In the genomic region with DNA sequence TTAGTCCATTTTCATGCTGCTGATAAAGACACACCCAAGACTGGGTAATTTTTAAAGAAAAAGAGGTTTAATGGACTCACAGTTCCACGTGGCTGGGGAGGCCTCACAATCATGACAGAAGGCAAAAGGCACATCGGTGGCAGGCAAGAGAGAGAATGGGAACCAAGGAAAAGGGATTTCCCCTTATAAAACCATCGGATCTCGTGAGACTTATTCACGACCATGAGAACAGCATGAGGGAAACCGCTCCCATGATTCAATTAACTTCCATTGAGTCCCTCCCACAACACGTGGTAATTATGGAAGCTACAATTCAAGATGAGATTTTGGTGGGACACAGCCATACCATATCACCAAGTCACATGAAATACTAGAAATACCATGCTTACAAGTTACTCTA, we compare ENCODE assay signal across 5 cellular contexts.
DNase-seq lines count a peak whose midpoint lies in the region; TF ChIP-seq lines count a peak whose summit lies in the region.
"Not testable (repeated sequence)": the region's sequence is repeated elsewhere in the genome, so short reads cannot be mapped to it uniquely, and the experiment has no call there.

No MANE protein-coding gene starts in this region.

- DNase-seq in NCI-H82 treated with DMSO at 0.1 percent for 48 hours (lab: John Stamatoyannopoulos, UW; ENCODE audit: unreplicated experiment): peak; percentile 68
- not testable (repeated sequence) for DNase-seq in ascending aorta (ENCODE audit: low spot score in 2 of 2); MCF 10A (ENCODE audit: unreplicated experiment); endothelial cell (ENCODE audit: low spot score); nephron progenitor cell

- H3K9me3 Mint-ChIP-seq in MCF 10A (ENCODE audit: unreplicated experiment); endothelial cell (ENCODE audit: unreplicated experiment); nephron progenitor cell: not testable (repeated sequence)

- intact Hi-C loops in ascending aorta (cut with DNase I); MCF 10A (cut with micrococcal nuclease): not testable (repeated sequence)

- not testable (repeated sequence) for H3K27me3 Mint-ChIP-seq in MCF 10A (ENCODE audit: insufficient read depth, unreplicated experiment); endothelial cell (ENCODE audit: unreplicated experiment); nephron progenitor cell (ENCODE audit: low read depth, poor library complexity)

- H3K27me3 ChIP-seq in ascending aorta: not testable (repeated sequence)

- not testable (repeated sequence) for H3K4me1 Mint-ChIP-seq in MCF 10A (ENCODE audit: insufficient read depth, unreplicated experiment); nephron progenitor cell
- peaks cover 38% of the 10 kb centered on the region for H3K4me1 Mint-ChIP-seq in endothelial cell (ENCODE audit: unreplicated experiment)

- not testable (repeated sequence) for H3K4me3 Mint-ChIP-seq in MCF 10A (ENCODE audit: unreplicated experiment); nephron progenitor cell
- H3K4me3 Mint-ChIP-seq in endothelial cell (ENCODE audit: unreplicated experiment): peak overlapping the region; percentile 22

- CTCF ChIA-PET in MCF 10A (lab: Yijun Ruan, JAX): interaction anchor here (0.6 to 0.9 kb wide), 2 partner anchors 30 to 583 kb away, joined by 3 read pairs; no protein-coding TSS in a partner anchor

- not testable (repeated sequence) for BruUV-seq in MCF 10A (replicated peaks; lab: Mats Ljungman, UMichigan)

- peak overlapping the region; percentile 11 to 37 for H3K27ac ChIP-seq in ascending aorta

- peaks cover 22% of the 10 kb centered on the region for H3K36me3 Mint-ChIP-seq in MCF 10A (ENCODE audit: insufficient read depth, unreplicated experiment)
- H3K36me3 Mint-ChIP-seq in endothelial cell (ENCODE audit: low read depth, unreplicated experiment): peaks cover 60% of the 10 kb centered on the region
- peaks cover 21% of the 10 kb centered on the region for H3K36me3 Mint-ChIP-seq in nephron progenitor cell (ENCODE audit: low read depth)

- H3K9me3 ChIP-seq in ascending aorta: not testable (repeated sequence)

- TF ChIP-seq CTCF in ascending aorta (IDR thresholded peaks at IDR 0.05); MCF 10A (IDR thresholded peaks at IDR 0.05; ENCODE audit: unreplicated experiment); endothelial cell (IDR thresholded peaks at IDR 0.05; ENCODE audit: unreplicated experiment); nephron progenitor cell (IDR thresholded peaks at IDR 0.05): not testable (repeated sequence)

- POLR2A ChIA-PET in MCF 10A (lab: Yijun Ruan, JAX): interaction anchor here (1.1 kb wide), 1 partner anchor 10 kb away, joined by 3 read pairs; no protein-coding TSS in a partner anchor

- peaks cover 2 to 14% of the 10 kb centered on the region in 2 donors for H3K36me3 ChIP-seq in ascending aorta

- H3K4me3 ChIP-seq in ascending aorta: not testable (repeated sequence)

- H3K27ac Mint-ChIP-seq in MCF 10A (ENCODE audit: low read depth, unreplicated experiment) (peak overlapping the region; percentile 24), nephron progenitor cell (peak overlapping the region; percentile 33)
- H3K27ac Mint-ChIP-seq in endothelial cell (ENCODE audit: unreplicated experiment): not testable (repeated sequence)

- not testable (repeated sequence) for H3K4me1 ChIP-seq in ascending aorta
